ENCODE assay signal across 16 cellular contexts in genomic region chr17:44795421-44795820, GRCh38. TPM values are rescaled to one million over a fixed set of nuclear protein-coding genes. Genes with fewer than 3 reads are reported as not detected.
DNase-seq lines count a peak whose midpoint lies in the region; ATAC-seq and TF ChIP-seq lines count a peak whose summit lies in the region.
"Had no signal": no experiment of that assay in that cellular context is flagged by ENCODE, and none has a peak within 500 bp of the region (broad histone marks: within the 10 kb centered on the region; RNA-seq: fewer than 3 reads in every experiment).

No MANE protein-coding gene starts in this region.

- no peak overlapping the region for H3K9ac ChIP-seq in IMR-90 (ENCODE audit: low read depth, low read length)

- H3K23ac ChIP-seq in IMR-90 (ENCODE audit: low read depth, low read length), result peak overlapping the region; percentile 92; the same call in 1 of the 2 replicates

- H3K4me1 ChIP-seq in IMR-90 (ENCODE audit: control insufficient read depth, insufficient read depth, low read length) (peaks cover 26% of the 10 kb centered on the region), mesodermal cell (ENCODE audit: control insufficient read depth, insufficient read depth, low read length, poor library complexity, severe bottlenecking) (peaks cover 45% of the 10 kb centered on the region), tibial nerve (peaks cover 0 to 24% (median 5%) of the 10 kb centered on the region in 4 donors)
- H3K4me1 ChIP-seq: Caco-2 had no signal

- peak overlapping the region; percentile 88 for H3K14ac ChIP-seq in IMR-90 (replicated peaks; ENCODE audit: low read depth, low read length)

- peak overlapping the region; percentile 64 for H2BK5ac ChIP-seq in IMR-90 (ENCODE audit: low read depth, low read length, poor library complexity, severe bottlenecking)

- DNase-seq in IMR-90, result no peak
- DNase-seq in coronary artery (ENCODE audit: low spot score), result no peak
- DNase-seq in tibial nerve (ENCODE audit: low spot score in 2 of 2), result no peak
- DNase-seq in NCI-H2029 treated with DMSO at 0.1 percent for 48 hours (lab: John Stamatoyannopoulos, UW), result no peak
- DNase-seq in NCI-H446 treated with DMSO at 0.1 percent for 48 hours (lab: John Stamatoyannopoulos, UW), result no peak
- DNase-seq: activated CD8-positive, alpha-beta memory T cell treated with anti-CD3 and anti-CD28 coated beads for 24 hours; activated naive CD4-positive, alpha-beta T cell treated with anti-CD3 and anti-CD28 coated beads, Interleukin-2, amount 10 ng/mL, durations not matched to agents 7 days and 5 days; Caco-2; stimulated activated CD4-positive, alpha-beta T cell treated with anti-CD3 and anti-CD28 coated beads, Interleukin-4, amount 100 ng/mL, for 1 hour; stimulated activated naive CD4-positive, alpha-beta T cell treated with Interleukin-2 at 50 U/mL for 16 hours had no signal

- peak overlapping the region; percentile 90 for H3K4ac ChIP-seq in IMR-90 (ENCODE audit: low read depth, low read length)

- peak overlapping the region; percentile 77; the same call in 1 of the 2 replicates for H4K91ac ChIP-seq in IMR-90 (ENCODE audit: insufficient read depth, low read depth, low read length)

- no peak overlapping the region for H2AFZ ChIP-seq in IMR-90 (replicated peaks; ENCODE audit: low read length, poor library complexity)

- intact Hi-C loops in IMR-90 (cut with micrococcal nuclease), result loop anchor here (2.0 kb wide), 1 partner anchor 25 kb away; no protein-coding TSS in a partner anchor

- H3K27ac ChIP-seq in IMR-90 (ENCODE audit: insufficient read depth, low read length) (peak overlapping the region; percentile 78), coronary artery (peak overlapping the region; percentile 82 to 90), mesodermal cell (ENCODE audit: low read depth, low read length, severe bottlenecking) (peak overlapping the region; percentile 94), tibial nerve (peak overlapping the region in 3 of 4 donors; percentile 38 to 90 (median 58))
- H3K27ac ChIP-seq: ovary had no signal

- CTCF ChIA-PET in IMR-90 (lab: Yijun Ruan, JAX), result interaction anchor here (1.0 to 2.0 kb wide), 2 partner anchors 16 to 38 kb away, joined by 3 to 9 read pairs; no protein-coding TSS in a partner anchor

- POLR2A ChIA-PET in IMR-90 (lab: Charles Lee; ENCODE audit: unreplicated experiment), result no interaction called here

- ATAC-seq in IMR-90 (ENCODE audit: low read depth) (no peak; the same call in none of the 2 replicates), HG03280 (IDR thresholded peaks at IDR 0.05; ENCODE audit: unreplicated experiment) (no peak), HG03108 (IDR thresholded peaks at IDR 0.05; ENCODE audit: unreplicated experiment) (no peak)

- H2BK15ac ChIP-seq in IMR-90 (ENCODE audit: low read depth, low read length), result peak overlapping the region; percentile 52; the same call in 1 of the 3 replicates

- peak overlapping the region; percentile 33 for H3K18ac ChIP-seq in IMR-90 (ENCODE audit: low read depth, low read length)

- in situ Hi-C loops in IMR-90 (cut with MboI; ENCODE audit: low sequenced_read_pairs), result no loop called here

- H2BK20ac ChIP-seq in IMR-90 (ENCODE audit: low read depth, low read length), result peak overlapping the region; percentile 68

- H3K9me3 ChIP-seq in IMR-90 (ENCODE audit: control insufficient read depth, insufficient read depth, low read length), result no peaks in the 10 kb centered on the region
- H3K9me3 ChIP-seq in mesodermal cell (ENCODE audit: control insufficient read depth, low read length), result no peaks in the 10 kb centered on the region
- H3K9me3 ChIP-seq in tibial nerve, result no peaks in the 10 kb centered on the region
- H3K9me3 ChIP-seq: Caco-2, ovary had no signal

- peak overlapping the region; percentile 93 for H2AK5ac ChIP-seq in IMR-90 (ENCODE audit: low read depth, low read length)

- no TSS peak for BruUV-seq in IMR-90 (replicated peaks; lab: Mats Ljungman, UMichigan)

- peaks cover 5% of the 10 kb centered on the region for H3K36me3 ChIP-seq in IMR-90 (ENCODE audit: control insufficient read depth, insufficient read depth, low read length)
- H3K36me3 ChIP-seq in mesodermal cell (ENCODE audit: control insufficient read depth, insufficient read depth, low read length), result peaks cover 50% of the 10 kb centered on the region
- no peaks in the 10 kb centered on the region for H3K36me3 ChIP-seq in tibial nerve
- H3K36me3 ChIP-seq: ovary had no signal

- H3K56ac ChIP-seq in IMR-90 (ENCODE audit: extremely low read depth, insufficient read depth, low read length), result peak overlapping the region; percentile 23; the same call in 1 of the 2 replicates

- no peak overlapping the region for H2AK9ac ChIP-seq in IMR-90 (replicated peaks; ENCODE audit: low read depth, low read length, poor library complexity)

- peak overlapping the region; percentile 40 for H4K5ac ChIP-seq in IMR-90 (ENCODE audit: low read depth, low read length)

- peaks cover 14 to 62% of the 10 kb centered on the region in 2 experiments for H3K79me1 ChIP-seq in IMR-90 (ENCODE audit: low read depth in 1 of 2, low read length in 2 of 2)

- H3K4me3 ChIP-seq in IMR-90 (ENCODE audit: insufficient read depth, low read depth, low read length) (no peak overlapping the region), coronary artery (peak overlapping the region; percentile 62), mesodermal cell (ENCODE audit: extremely low read depth, insufficient read depth, low read length, poor library complexity, severe bottlenecking) (no peak overlapping the region), tibial nerve (no peak overlapping the region)
- H3K4me3 ChIP-seq: ovary had no signal

- peaks cover 8% of the 10 kb centered on the region for H4K20me1 ChIP-seq in IMR-90 (ENCODE audit: insufficient read depth, low read length)

- peak overlapping the region; percentile 22 to 86; a peak in 2 of 4 replicates for H4K8ac ChIP-seq in IMR-90 (ENCODE audit: low read depth in 2 of 2, low read length in 2 of 2)

- no peaks in the 10 kb centered on the region for H3K27me3 ChIP-seq in IMR-90 (ENCODE audit: control insufficient read depth, insufficient read depth, low read length)
- no peaks in the 10 kb centered on the region for H3K27me3 ChIP-seq in tibial nerve
- H3K27me3 ChIP-seq: ovary had no signal

- TF ChIP-seq RAD21 in IMR-90 (IDR thresholded peaks at IDR 0.05; ENCODE audit: low read length), result no peak

- TF ChIP-seq CTCF in IMR-90 (conservative IDR thresholded peaks at IDR 0.05; ENCODE audit: low read depth, low read length) (no peak), coronary artery (IDR thresholded peaks at IDR 0.05) (no peak), tibial nerve (IDR thresholded peaks at IDR 0.05) (no peak)

- WGBS in IMR-90 (ENCODE audit: extremely low coverage in 2 of 2, insufficient read length in 1 of 2), 2 experiments, result 8% methylated on average over 2 of the region's 9 CpGs; no CpG with 5 or more reads in 1 of the 2 experiments
- WGBS in mesodermal cell (ENCODE audit: insufficient coverage in 2 of 2), 2 experiments, result 85 to 89% methylated on average over 5 to 9 of the region's 9 CpGs
- WGBS in tibial nerve, 2 donors, result 42 to 44% methylated on average over 9 of the region's 9 CpGs

- dilution Hi-C loops in IMR-90 (cut with HindIII; ENCODE audit: low sequenced_read_pairs, unreplicated experiment), result no loop called here

- peak overlapping the region; percentile 15 for H3K4me2 ChIP-seq in IMR-90 (ENCODE audit: low read depth, low read length)

- no peak for TF ChIP-seq EP300 in tibial nerve (IDR thresholded peaks at IDR 0.05)

- H2BK120ac ChIP-seq in IMR-90 (ENCODE audit: low read depth, low read length), result peak overlapping the region; percentile 74; the same call in 1 of the 2 replicates

- peaks cover 17% of the 10 kb centered on the region for H3K9me1 ChIP-seq in IMR-90 (ENCODE audit: insufficient read depth, low read length)

- TF ChIP-seq POLR2A in IMR-90 (IDR thresholded peaks at IDR 0.05; ENCODE audit: low read depth, low read length), result no peak
- TF ChIP-seq POLR2A in tibial nerve (IDR thresholded peaks at IDR 0.05), result no peak

TF ChIP-seq in IMR-90, 13 proteins besides CTCF, POLR2A, EP300 and RAD21:
- TF ChIP-seq MAFK (IDR thresholded peaks at IDR 0.05; ENCODE audit: low read depth, low read length) (no peak), RCOR1 (IDR thresholded peaks at IDR 0.05; ENCODE audit: insufficient replicate concordance, low read length) (peak; percentile 3)

RNA-seq across cellular contexts. Expression of gene GJC1, which starts 34.7 kb away (rescaled TPM):
- total RNA-seq in IMR-90 (2012; rRNA removed) (53.3 and 69.7 TPM in 2 replicates), tibial nerve (10 to 100 TPM in 1 of 4 donors, 1 to 10 TPM in 3; 3.1 to 18.6 (median 9.0) TPM)
- 23.9 and 24.1 TPM in 2 replicates for polyA plus RNA-seq in IMR-90 (2012; rRNA removed)
- 7.1 and 11.9 TPM in 2 replicates for polyA plus RNA-seq in IMR-90 (2012; cell fraction: cytosol; rRNA removed)
- 6.7 and 19.1 TPM in 2 replicates for polyA plus RNA-seq in IMR-90 (2012; cell fraction: nucleus; rRNA removed; ENCODE audit: low replicate concordance)
- polyA plus RNA-seq in mesodermal cell (2013, experiment 1 of 2), result 49.1 TPM
- polyA plus RNA-seq in mesodermal cell (2013, experiment 2 of 2), result 41.5 TPM

RNA-seq across cellular contexts. Expression of gene ADAM11, which starts 36.6 kb away (rescaled TPM):
- total RNA-seq in IMR-90 (2012; rRNA removed), result 0.28 and 0.36 TPM in 2 replicates
- polyA plus RNA-seq in IMR-90 (2012; rRNA removed), result 0.46 and 0.53 TPM in 2 replicates
- 0.79 and 0.87 TPM in 2 replicates for polyA plus RNA-seq in IMR-90 (2012; cell fraction: cytosol; rRNA removed)
- polyA plus RNA-seq in IMR-90 (2012; cell fraction: nucleus; rRNA removed; ENCODE audit: low replicate concordance), result 1.2 and 3.1 TPM in 2 replicates
- 0.96 TPM for polyA plus RNA-seq in mesodermal cell (2013, experiment 1 of 2)
- 0.91 TPM for polyA plus RNA-seq in mesodermal cell (2013, experiment 2 of 2)
- total RNA-seq in tibial nerve, result 1 to 10 TPM in 2 of 4 donors, under 1 TPM in 2; 0.42 to 3.9 (median 1.6) TPM

RNA-seq across cellular contexts. Expression of gene HIGD1B, which starts 52.3 kb away (rescaled TPM):
- total RNA-seq in IMR-90 (2012; rRNA removed) (not detected in 2 replicates), tibial nerve (10 to 100 TPM in 1 of 4 donors, 1 to 10 TPM in 2, not detected in 1; 2.3 to 10.3 (median 6.5) TPM)
- not detected in 2 replicates for polyA plus RNA-seq in IMR-90 (2012; rRNA removed)
- not detected in 2 replicates for polyA plus RNA-seq in IMR-90 (2012; cell fraction: cytosol; rRNA removed)
- not detected in 2 replicates for polyA plus RNA-seq in IMR-90 (2012; cell fraction: nucleus; rRNA removed; ENCODE audit: low replicate concordance)
- polyA plus RNA-seq in mesodermal cell (2013, experiment 1 of 2), result not detected
- polyA plus RNA-seq in mesodermal cell (2013, experiment 2 of 2), result not detected
- total RNA-seq: Caco-2, glomerular endothelial cell, RPMI7951 had no signal
